In the genomic region with DNA sequence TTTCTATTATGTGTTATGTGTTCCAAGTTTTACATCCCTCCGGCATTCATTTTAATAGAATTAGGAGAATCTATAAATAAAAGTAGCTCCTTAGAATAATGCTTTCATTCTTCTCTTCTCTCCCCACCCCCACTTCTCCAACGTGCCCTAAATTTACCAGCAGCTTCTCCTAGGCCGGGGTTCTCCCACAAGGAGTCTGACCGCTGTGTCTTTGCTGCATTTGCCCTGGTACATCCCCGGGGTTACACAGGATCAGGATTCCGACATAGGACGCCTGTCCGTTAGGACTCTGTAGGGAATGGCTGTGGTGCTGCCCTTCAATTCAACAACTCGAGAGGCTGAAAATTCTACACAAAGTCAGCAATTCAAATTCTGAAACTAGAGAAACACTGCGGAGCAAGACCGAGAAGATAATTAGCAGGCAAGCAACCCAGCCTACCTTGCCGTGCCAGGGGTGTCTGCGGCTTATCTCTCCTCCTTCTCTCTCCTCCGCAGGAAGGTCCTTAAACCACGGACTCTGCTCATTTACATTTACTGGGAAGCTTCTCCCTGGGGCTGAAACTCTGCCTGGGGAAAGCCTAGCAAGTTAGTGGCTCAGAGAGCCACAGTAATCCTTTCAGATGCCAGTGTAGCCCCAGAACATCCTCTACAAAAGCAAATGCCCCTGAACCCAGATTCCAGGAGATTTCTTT, we compare ENCODE assay signal across 25 cellular contexts. TPM values are rescaled to one million over a fixed set of nuclear protein-coding genes. Genes with fewer than 3 reads are reported as not detected.
DNase-seq lines count a peak whose midpoint lies in the region; ATAC-seq and TF ChIP-seq lines count a peak whose summit lies in the region.
"Had no signal": no experiment of that assay in that cellular context is flagged by ENCODE, and none has a peak within 500 bp of the region (broad histone marks: within the 10 kb centered on the region; RNA-seq: fewer than 3 reads in every experiment).

No MANE protein-coding gene starts in this region.

- no peak overlapping the region for H3K4me3 Mint-ChIP-seq in endodermal cell
- H3K4me3 Mint-ChIP-seq: activated B cell treated with CpG ODN at 0.5 μM for 24 hours; activated CD8-positive, alpha-beta memory T cell treated with anti-CD3 and anti-CD28 coated beads, Interleukin-2, amount 10 ng/mL, durations not matched to agents 7 days and 5 days; activated naive CD8-positive, alpha-beta T cell; CD8-positive, alpha-beta memory T cell had no signal

- H3K36me3 ChIP-seq in heart right ventricle, result no peaks in the 10 kb centered on the region
- H3K36me3 ChIP-seq in endodermal cell (ENCODE audit: control insufficient read depth, insufficient read depth, low read length), result no peaks in the 10 kb centered on the region
- peaks cover 0 to 11% (median 2%) of the 10 kb centered on the region in 4 donors for H3K36me3 ChIP-seq in liver (ENCODE audit: control insufficient read depth in 4 of 4, insufficient read depth in 3 of 4, low read depth in 1 of 4, low read length in 3 of 4)
- H3K36me3 ChIP-seq: ascending aorta, upper lobe of right lung had no signal

- TF ChIP-seq CTCF in heart right ventricle (IDR thresholded peaks at IDR 0.05), result no peak
- TF ChIP-seq CTCF in endodermal cell (conservative IDR thresholded peaks at IDR 0.05), result no peak
- no peak for TF ChIP-seq CTCF in liver (IDR thresholded peaks at IDR 0.05; ENCODE audit: low read depth, low read length, missing input control)
- no peak for TF ChIP-seq CTCF in foreskin fibroblast (IDR thresholded peaks at IDR 0.05; ENCODE audit: low read depth, low read length)

- H3K4me1 ChIP-seq in heart right ventricle (peaks cover 3 to 25% (median 15%) of the 10 kb centered on the region in 9 donors), right cardiac atrium (ENCODE audit: control insufficient read depth, insufficient read depth, low read length) (no peaks in the 10 kb centered on the region), endodermal cell (ENCODE audit: control insufficient read depth, insufficient read depth, low read length) (no peaks in the 10 kb centered on the region), liver (ENCODE audit: control insufficient read depth in 4 of 4, insufficient read depth in 4 of 4, low read length in 3 of 4) (peaks cover 2 to 49% (median 28%) of the 10 kb centered on the region in 4 donors)
- H3K4me1 ChIP-seq: ascending aorta, upper lobe of right lung had no signal

- 65 to 75% methylated on average over 15 of the region's 15 CpGs for WGBS in heart right ventricle, 2 donors
- WGBS in right cardiac atrium, result 66% methylated on average over 15 of the region's 15 CpGs
- WGBS in endodermal cell (ENCODE audit: insufficient coverage in 1 of 2, insufficient read length in 1 of 2), 2 experiments, result 68 to 71% methylated on average over 12 to 14 of the region's 15 CpGs
- 72% methylated on average over 15 of the region's 15 CpGs for WGBS in liver

- H3K4me3 ChIP-seq in heart right ventricle (peak overlapping the region in 1 of 10 donors; percentile 7), right cardiac atrium (ENCODE audit: low read length) (no peak overlapping the region), endodermal cell (ENCODE audit: low read length) (no peak overlapping the region), liver (ENCODE audit: low read depth in 1 of 3, low read length in 3 of 3) (no peak overlapping the region), foreskin fibroblast (ENCODE audit: low read depth in 1 of 2, low read length in 2 of 2) (no peak overlapping the region)
- H3K4me3 ChIP-seq: ascending aorta, upper lobe of right lung had no signal

- H3K27me3 Mint-ChIP-seq in endodermal cell (ENCODE audit: insufficient read depth), result peaks cover 9% of the 10 kb centered on the region

- peaks cover 6% of the 10 kb centered on the region for H3K9me3 Mint-ChIP-seq in endodermal cell
- H3K9me3 Mint-ChIP-seq: CD8-positive, alpha-beta memory T cell had no signal

- DNase-seq in heart right ventricle (no peak), right cardiac atrium (no peak), endodermal cell (peak; percentile 53), substantia nigra (lab: John Stamatoyannopoulos, UW) (peak in 3 of 49 donors; percentile 24 to 30 (median 27)), foreskin fibroblast (no peak), SW 1271 (lab: John Stamatoyannopoulos, UW) (no peak), HCEC 1CT (no peak)
- DNase-seq: activated B cell treated with CpG ODN at 0.5 μM for 24 hours; activated CD8-positive, alpha-beta memory T cell treated with anti-CD3 and anti-CD28 coated beads, Interleukin-2, amount 10 ng/mL, durations not matched to agents 7 days and 5 days; CD8-positive, alpha-beta memory T cell; central memory CD4-positive, alpha-beta T cell; dermis blood vessel endothelial cell; DMS153; glutamatergic neuron; mesenchymal stem cell; NCI-H1105 treated with DMSO at 0.1 percent for 48 hours; NCI-H2029 treated with DMSO at 0.1 percent for 48 hours; NCI-H526 treated with DMSO at 0.1 percent for 48 hours; SHP77 treated with DMSO at 0.1 percent for 48 hours; upper lobe of right lung had no signal

- peaks cover 6% of the 10 kb centered on the region for H3K4me1 Mint-ChIP-seq in endodermal cell
- H3K4me1 Mint-ChIP-seq: activated B cell treated with CpG ODN at 0.5 μM for 24 hours; activated CD8-positive, alpha-beta memory T cell treated with anti-CD3 and anti-CD28 coated beads, Interleukin-2, amount 10 ng/mL, durations not matched to agents 7 days and 5 days; CD8-positive, alpha-beta memory T cell had no signal

- intact Hi-C loops in heart right ventricle (cut with DNase I), result no loop called here
- intact Hi-C loops in right cardiac atrium (cut with DNase I), result no loop called here

- H3K27ac Mint-ChIP-seq in endodermal cell, result no peak overlapping the region
- H3K27ac Mint-ChIP-seq: activated B cell treated with CpG ODN at 0.5 μM for 24 hours; activated CD8-positive, alpha-beta memory T cell treated with anti-CD3 and anti-CD28 coated beads, Interleukin-2, amount 10 ng/mL, durations not matched to agents 7 days and 5 days; activated naive CD8-positive, alpha-beta T cell; CD8-positive, alpha-beta memory T cell had no signal

- peaks cover 0 to 3% (median 0%) of the 10 kb centered on the region in 7 donors for H3K27me3 ChIP-seq in heart right ventricle
- H3K27me3 ChIP-seq in right cardiac atrium (ENCODE audit: control insufficient read depth, insufficient read depth), result no peaks in the 10 kb centered on the region
- H3K27me3 ChIP-seq in endodermal cell (ENCODE audit: control insufficient read depth, insufficient read depth, low read length, poor library complexity, severe bottlenecking), result no peaks in the 10 kb centered on the region
- H3K27me3 ChIP-seq in liver (ENCODE audit: control insufficient read depth in 4 of 4, insufficient read depth in 4 of 4, low read length in 3 of 4), result no peaks in the 10 kb centered on the region
- H3K27me3 ChIP-seq: ascending aorta, upper lobe of right lung had no signal

- TF ChIP-seq RAD21 in liver (IDR thresholded peaks at IDR 0.05), result no peak

- H3K9ac ChIP-seq in endodermal cell (ENCODE audit: extremely low read depth, low read length, poor library complexity, severe bottlenecking) (no peak overlapping the region), liver (ENCODE audit: low read depth in 1 of 2, low read length in 2 of 2) (peak overlapping the region in 1 of 2 donors; percentile 83)

- H3K9me3 ChIP-seq in heart right ventricle (peaks cover 0 to 6% (median 0%) of the 10 kb centered on the region in 11 donors), right cardiac atrium (ENCODE audit: control insufficient read depth, low read length) (no peaks in the 10 kb centered on the region), endodermal cell (ENCODE audit: control insufficient read depth, low read length) (no peaks in the 10 kb centered on the region), liver (ENCODE audit: control insufficient read depth in 4 of 4, low read length in 3 of 4) (no peaks in the 10 kb centered on the region)
- H3K9me3 ChIP-seq: ascending aorta, upper lobe of right lung had no signal

- ATAC-seq in heart right ventricle (no peak), right cardiac atrium (no peak)
- ATAC-seq: activated CD8-positive, alpha-beta memory T cell treated with anti-CD3 and anti-CD28 coated beads, Interleukin-2, amount 10 ng/mL, durations not matched to agents 7 days and 5 days; upper lobe of right lung had no signal

- no peaks in the 10 kb centered on the region for H3K36me3 Mint-ChIP-seq in endodermal cell (ENCODE audit: low read depth)
- H3K36me3 Mint-ChIP-seq: activated naive CD8-positive, alpha-beta T cell; CD8-positive, alpha-beta memory T cell had no signal

- H3K27ac ChIP-seq in heart right ventricle, result peak overlapping the region in 6 of 10 donors; percentile 3 to 85 (median 76)
- no peak overlapping the region for H3K27ac ChIP-seq in right cardiac atrium (ENCODE audit: low read length)
- no peak overlapping the region for H3K27ac ChIP-seq in endodermal cell (ENCODE audit: low read depth, low read length)
- H3K27ac ChIP-seq in liver (ENCODE audit: low read depth in 1 of 2, low read length in 2 of 2), result peak overlapping the region; percentile 64 to 73
- H3K27ac ChIP-seq in substantia nigra (ENCODE audit: low read depth, low read length, poor library complexity, severe bottlenecking), result peak overlapping the region; percentile 69
- H3K27ac ChIP-seq: ascending aorta, upper lobe of right lung had no signal

TF ChIP-seq in liver, 16 proteins besides CTCF, POLR2A, EP300 and RAD21 (continues in another document):
- TF ChIP-seq, protein P1, sequence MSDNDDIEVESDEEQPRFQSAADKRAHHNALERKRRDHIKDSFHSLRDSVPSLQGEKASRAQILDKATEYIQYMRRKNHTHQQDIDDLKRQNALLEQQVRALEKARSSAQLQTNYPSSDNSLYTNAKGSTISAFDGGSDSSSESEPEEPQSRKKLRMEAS (IDR thresholded peaks at IDR 0.05), result no peak
- TF ChIP-seq TAF1 (conservative IDR thresholded peaks at IDR 0.05) (no peak), NR2F2 (IDR thresholded peaks at IDR 0.05) (no peak)

RNA-seq across cellular contexts. Expression of a gene that starts 18.8 kb away (rescaled TPM):
- total RNA-seq in heart right ventricle, result 10 to 100 TPM; 12.9 to 34.0 (median 24.7) TPM
- polyA plus RNA-seq in heart right ventricle, result 10 to 100 TPM in 1 of 2 donors, 1 to 10 TPM in 1; 4.6 to 10.3 TPM
- total RNA-seq in right cardiac atrium, result 10 to 100 TPM; 13.4 to 21.4 (median 17.1) TPM
- 7.7 TPM for polyA plus RNA-seq in right cardiac atrium
- total RNA-seq in endodermal cell, result 1 to 10 TPM; 6.6 to 9.8 TPM
- 4.2 TPM for polyA plus RNA-seq in endodermal cell (2013, experiment 1 of 2)
- polyA plus RNA-seq in endodermal cell (2013, experiment 2 of 2), result 4.7 TPM
- total RNA-seq in liver, result 100 to 1,000 TPM; 124 to 398 TPM
- 100 to 1,000 TPM in 1 of 2 donors, 10 to 100 TPM in 1; 94.8 to 212 TPM for polyA plus RNA-seq in liver
- total RNA-seq: H4, M059J had no signal

Comparison
In these comparisons a context has a peak if more than half of its experiments do, and no peak if none do; other contexts are left out.
1. H3K27ac ChIP-seq: peak in heart right ventricle (6 of 10), liver (2 of 2) and substantia nigra (single experiment); none in right cardiac atrium (single experiment) and endodermal cell (single experiment).